ENCODE assay signal across 8 cellular contexts in genomic region chr1:247639381-247639981, GRCh38. TPM values are rescaled to one million over a fixed set of nuclear protein-coding genes. Genes with fewer than 3 reads are reported as not detected.
DNase-seq lines count a peak whose midpoint lies in the region; ATAC-seq and TF ChIP-seq lines count a peak whose summit lies in the region.

No MANE protein-coding gene starts in this region.

- H3K27ac ChIP-seq in dorsolateral prefrontal cortex (no peak overlapping the region), stomach (peak overlapping the region; percentile 39 to 78 (median 68))

- H3K4me1 ChIP-seq in mononuclear cell (ENCODE audit: insufficient read depth, low read length) (peaks cover 3% of the 10 kb centered on the region), stomach (peaks cover 0 to 10% (median 0%) of the 10 kb centered on the region in 4 donors)

- no peak for TF ChIP-seq EP300 in stomach (IDR thresholded peaks at IDR 0.05)

- no peak for TF ChIP-seq POLR2A in stomach (IDR thresholded peaks at IDR 0.05)

- intact Hi-C loops in dorsolateral prefrontal cortex (cut with DNase I): no loop called here
- intact Hi-C loops in stomach (cut with DNase I; ENCODE audit: low total_unique reads): no loop called here

- H3K9me3 ChIP-seq in mononuclear cell (ENCODE audit: low read depth, low read length) (no peaks in the 10 kb centered on the region), stomach (peaks cover 0 to 12% (median 7%) of the 10 kb centered on the region in 4 donors)

- ATAC-seq in GM19328 (IDR thresholded peaks at IDR 0.05; ENCODE audit: unreplicated experiment): no peak

- WGBS in stomach, 5 donors: 12 to 25% (median 15%) methylated on average over 8 to 55 of the region's 55 CpGs

- H3K27me3 ChIP-seq in dorsolateral prefrontal cortex (peaks cover 0 to 34% (median 3%) of the 10 kb centered on the region in 45 donors), mononuclear cell (ENCODE audit: insufficient read depth, low read length) (no peaks in the 10 kb centered on the region), stomach (peaks cover 0 to 11% (median 0%) of the 10 kb centered on the region in 3 donors)

- no peaks in the 10 kb centered on the region for H3K36me3 ChIP-seq in stomach

- TF ChIP-seq CTCF in dorsolateral prefrontal cortex (IDR thresholded peaks at IDR 0.05 in 54 of 56, conservative IDR thresholded peaks at IDR 0.05 in 2 of 56; ENCODE audit: low read depth in 1 of 56, partially characterized antibody in 56 of 56) (no peak), stomach (IDR thresholded peaks at IDR 0.05) (no peak)

- peak overlapping the region in 37 of 59 donors; percentile 2 to 58 (median 38) for H3K4me3 ChIP-seq in dorsolateral prefrontal cortex
- H3K4me3 ChIP-seq in mononuclear cell (ENCODE audit: low read length): peak overlapping the region; percentile 27
- H3K4me3 ChIP-seq in stomach: peak overlapping the region; percentile 28 to 49 (median 44)

- peak; percentile 38 for DNase-seq in stimulated activated CD4-positive, alpha-beta T cell treated with anti-CD3 and anti-CD28 coated beads, Interleukin-12 subunit alpha, Interleukin-12 subunit beta, amount 100 ng/mL, for 4 hours
- no peak for DNase-seq in stimulated activated CD4-positive, alpha-beta T cell treated with anti-CD3 and anti-CD28 coated beads, Interleukin-4, amount 100 ng/mL, for 24 hours
- DNase-seq in dorsolateral prefrontal cortex: peak in 5 of 10 donors; percentile 16 to 65 (median 59)
- DNase-seq in stomach: peak; percentile 82
- DNase-seq in DMS79 (lab: John Stamatoyannopoulos, UW): no peak
- DNase-seq in cerebellar nuclear complex (lab: John Stamatoyannopoulos, UW): no peak

RNA-seq across cellular contexts. Expression of gene OR2G3, which starts 34.1 kb away (rescaled TPM):
- total RNA-seq in dorsolateral prefrontal cortex: not detected
- total RNA-seq in mononuclear cell: not detected
- not detected for total RNA-seq in stomach
- not detected for polyA plus RNA-seq in stomach

RNA-seq across cellular contexts. Expression of gene OR13G1, which starts 40.1 kb away (rescaled TPM):
- total RNA-seq in dorsolateral prefrontal cortex: not detected
- total RNA-seq in mononuclear cell: 0.21 TPM
- not detected for total RNA-seq in stomach
- polyA plus RNA-seq in stomach: not detected

RNA-seq across cellular contexts. Expression of gene OR2G2, which starts 51.3 kb away (rescaled TPM):
- total RNA-seq in dorsolateral prefrontal cortex (not detected), mononuclear cell (not detected), stomach (not detected)
- not detected for polyA plus RNA-seq in stomach

Comparison
In these comparisons a context has a peak if more than half of its experiments do, and no peak if none do; other contexts are left out.
1. DNase-seq: peak in stimulated activated CD4-positive, alpha-beta T cell treated with anti-CD3 and anti-CD28 coated beads, Interleukin-12 subunit alpha, Interleukin-12 subunit beta, amount 100 ng/mL, for 4 hours (single experiment) and stomach (single experiment); none in stimulated activated CD4-positive, alpha-beta T cell treated with anti-CD3 and anti-CD28 coated beads, Interleukin-4, amount 100 ng/mL, for 24 hours (single experiment), DMS79 (single experiment) and cerebellar nuclear complex (0 of 2).
2. H3K27ac ChIP-seq: peak in stomach (5 of 5); none in dorsolateral prefrontal cortex (0 of 59).
3. Peak in every context shown above with its lines, with median percentiles within 50 percentile points of each other: H3K4me3 ChIP-seq.